Comparison of ENCODE assay signal across 10 cellular contexts in the genomic region with DNA sequence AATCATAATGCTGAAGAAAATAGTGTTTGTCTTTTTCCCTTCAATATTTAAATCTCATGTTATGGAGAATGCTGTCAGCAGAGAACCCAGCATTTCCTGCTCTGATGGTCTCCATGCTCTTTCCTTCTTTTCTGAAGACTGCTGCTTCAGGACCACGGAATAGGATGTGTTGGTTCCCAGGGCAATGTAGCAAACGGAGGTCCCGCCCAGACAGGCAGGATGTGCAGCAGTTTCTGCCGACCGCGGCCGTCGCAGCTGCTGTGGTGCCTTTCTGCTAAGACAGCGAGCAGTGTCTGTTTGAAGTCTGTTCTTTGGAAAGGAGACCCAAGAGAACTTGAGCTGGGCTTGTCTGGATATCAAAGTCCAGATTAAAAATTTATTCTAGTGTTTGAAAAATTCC.
DNase-seq lines count a peak whose midpoint lies in the region; ATAC-seq and TF ChIP-seq lines count a peak whose summit lies in the region.
"Had no signal": no experiment of that assay in that cellular context is flagged by ENCODE, and none has a peak within 500 bp of the region (broad histone marks: within the 10 kb centered on the region; RNA-seq: fewer than 3 reads in every experiment).

No MANE protein-coding gene starts in this region.

- no peaks in the 10 kb centered on the region for H3K9me3 ChIP-seq in skeletal muscle satellite cell (replicated peaks; ENCODE audit: low read length)
- H3K9me3 ChIP-seq: SJSA1 had no signal

- ATAC-seq in GM21576 (IDR thresholded peaks at IDR 0.05; ENCODE audit: unreplicated experiment) (no peak), GM19351 (IDR thresholded peaks at IDR 0.05; ENCODE audit: unreplicated experiment) (no peak)
- ATAC-seq: body of pancreas had no signal

- H3K27me3 ChIP-seq in skeletal muscle satellite cell (ENCODE audit: control insufficient read depth, insufficient read depth, low read length): no peaks in the 10 kb centered on the region
- H3K27me3 ChIP-seq: body of pancreas, SJSA1 had no signal

- H3K4me1 ChIP-seq in skeletal muscle satellite cell (ENCODE audit: control insufficient read depth, insufficient read depth, low read length): peaks cover 35% of the 10 kb centered on the region
- H3K4me1 ChIP-seq: body of pancreas had no signal

- TF ChIP-seq CTCF in fibroblast of the aortic adventitia (IDR thresholded peaks at IDR 0.05; ENCODE audit: insufficient read depth, low read length): no peak

- peak overlapping the region; percentile 76 for H3K4me2 ChIP-seq in skeletal muscle satellite cell (ENCODE audit: low read length)

- peak overlapping the region; percentile 75 for H3K9ac ChIP-seq in skeletal muscle satellite cell (ENCODE audit: low read depth, low read length)

- H3K36me3 ChIP-seq in skeletal muscle satellite cell (ENCODE audit: insufficient read depth, low read length): no peaks in the 10 kb centered on the region
- H3K36me3 ChIP-seq: SJSA1 had no signal

- peak; percentile 13 for DNase-seq in NCI-H146 (lab: John Stamatoyannopoulos, UW)
- DNase-seq in NCI-H146 treated with DMSO at 0.1 percent for 48 hours (lab: John Stamatoyannopoulos, UW; ENCODE audit: unreplicated experiment): no peak
- peak; percentile 54 for DNase-seq in NCI-H69 (lab: John Stamatoyannopoulos, UW)
- DNase-seq in fibroblast of the aortic adventitia (ENCODE audit: low read depth): peak; percentile 67
- no peak for DNase-seq in NCI-H510A (lab: John Stamatoyannopoulos, UW)

- no peak overlapping the region for H3K4me3 ChIP-seq in fibroblast of the aortic adventitia (ENCODE audit: low read depth, low read length)
- peak overlapping the region; percentile 49 for H3K4me3 ChIP-seq in skeletal muscle satellite cell (ENCODE audit: low read length)
- H3K4me3 ChIP-seq: body of pancreas, SJSA1 had no signal

Comparison
In these comparisons a context has a peak if more than half of its experiments do, and no peak if none do; other contexts are left out.
1. DNase-seq: peak in NCI-H146 (single experiment), NCI-H69 (single experiment) and fibroblast of the aortic adventitia (single experiment); none in NCI-H146 treated with DMSO at 0.1 percent for 48 hours (single experiment) and NCI-H510A (single experiment).